11 cellular contexts compared by ENCODE assay signal in the genomic region with DNA sequence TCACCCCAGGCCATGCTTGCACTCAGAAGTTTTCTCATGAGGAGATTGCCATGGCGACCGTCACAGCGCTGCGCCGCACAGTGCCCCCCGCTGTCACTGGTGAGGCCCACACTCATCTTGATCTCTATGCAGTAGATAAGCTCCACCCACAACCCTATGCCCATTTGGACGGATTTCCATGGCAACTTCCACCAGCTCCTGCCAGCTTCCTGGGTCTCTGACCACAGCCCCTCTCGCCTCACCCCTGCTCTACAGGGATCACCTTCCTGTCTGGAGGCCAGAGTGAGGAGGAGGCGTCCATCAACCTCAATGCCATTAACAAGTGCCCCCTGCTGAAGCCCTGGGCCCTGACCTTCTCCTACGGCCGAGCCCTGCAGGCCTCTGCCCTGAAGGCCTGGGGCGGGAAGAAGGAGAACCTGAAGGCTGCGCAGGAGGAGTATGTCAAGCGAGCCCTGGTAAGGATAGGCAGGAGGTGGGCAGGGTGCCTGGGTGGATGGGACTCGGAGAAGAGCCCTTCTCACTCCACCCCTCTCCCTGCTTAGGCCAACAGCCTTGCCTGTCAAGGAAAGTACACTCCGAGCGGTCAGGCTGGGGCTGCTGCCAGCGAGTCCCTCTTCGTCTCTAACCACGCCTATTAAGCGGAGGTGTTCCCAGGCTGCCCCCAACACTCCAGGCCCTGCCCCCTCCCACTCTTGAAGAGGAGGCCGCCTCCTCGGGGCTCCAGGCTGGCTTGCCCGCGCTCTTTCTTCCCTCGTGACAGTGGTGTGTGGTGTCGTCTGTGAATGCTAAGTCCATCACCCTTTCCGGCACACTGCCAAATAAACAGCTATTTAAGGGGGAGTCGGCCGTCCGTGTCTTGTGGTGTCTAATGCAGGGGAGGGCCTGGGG. TPM values are rescaled to one million over a fixed set of nuclear protein-coding genes. Genes with fewer than 3 reads are reported as not detected.
DNase-seq lines count a peak whose midpoint lies in the region; ATAC-seq, FAIRE-seq and TF ChIP-seq lines count a peak whose summit lies in the region.
"Had no signal": no experiment of that assay in that cellular context is flagged by ENCODE, and none has a peak within 500 bp of the region (broad histone marks: within the 10 kb centered on the region; RNA-seq: fewer than 3 reads in every experiment).

No MANE protein-coding gene starts in this region.

- 93% methylated on average over 31 of the region's 31 CpGs for WGBS in HepG2 (ENCODE audit: low lambda C conversion rate)
- WGBS in right lobe of liver (ENCODE audit: insufficient coverage, low coverage, low lambda C conversion rate, missing lambda C conversion rate) = 75% methylated on average over 18 of the region's 31 CpGs

- H3K9me3 ChIP-seq in HepG2 (ENCODE audit: low read length) (no peaks in the 10 kb centered on the region), right lobe of liver (no peaks in the 10 kb centered on the region), vagina (no peaks in the 10 kb centered on the region)

- BruUV-seq in HepG2 (replicated peaks; lab: Mats Ljungman, UMichigan) = no TSS peak

- H3K27me3 ChIP-seq in HepG2 (ENCODE audit: control insufficient read depth in 1 of 2, insufficient read depth in 2 of 2, low read length in 2 of 2) (peaks cover 0 to 2% of the 10 kb centered on the region in 2 experiments; a peak in 1 of 5 replicates), right lobe of liver (no peaks in the 10 kb centered on the region), vagina (no peaks in the 10 kb centered on the region)

- H4K20me1 ChIP-seq in HepG2 (ENCODE audit: insufficient read depth, low read length) = peaks cover 71% of the 10 kb centered on the region

- TF ChIP-seq POLR2A in HepG2 (IDR thresholded peaks at IDR 0.05; ENCODE audit: insufficient read depth in 1 of 2, low read depth in 2 of 2, low read length in 2 of 2) (no peak), right lobe of liver (IDR thresholded peaks at IDR 0.05) (no peak), vagina (IDR thresholded peaks at IDR 0.05) (no peak)

- POLR2A ChIA-PET in HepG2 (lab: Yijun Ruan, JAX) = interaction anchor here (0.6 to 9.1 kb wide), 3 partner anchors 9 to 42 kb away, joined by 3 to 120 read pairs (median 3); a partner anchor contains a TSS

- no peak for FAIRE-seq in HepG2 (lab: Jason Lieb, UNC)

- TF ChIP-seq EP300 in HepG2 (IDR thresholded peaks at IDR 0.05; ENCODE audit: low read depth in 2 of 2, low read length in 2 of 2) (no peak), HepG2 (CRISPR knock-in tag; IDR thresholded peaks at IDR 0.05; ENCODE audit: borderline replicate concordance) (no peak)

- H3K79me2 ChIP-seq in HepG2 (ENCODE audit: insufficient read depth, low read length) = peaks cover 41% of the 10 kb centered on the region

- peak overlapping the region; percentile 99 for H3K4me2 ChIP-seq in HepG2 (ENCODE audit: low read depth, low read length)

- H3K27ac ChIP-seq in HepG2 (ENCODE audit: extremely low read length, insufficient read depth, low read length) (no peak overlapping the region), right lobe of liver (no peak overlapping the region), vagina (peak overlapping the region; percentile 57)
- H3K27ac ChIP-seq: HL-60 had no signal

- H3K4me1 ChIP-seq in HepG2 (ENCODE audit: insufficient read depth, low read length) = peaks cover 59% of the 10 kb centered on the region
- peaks cover 0 to 40% (median 4%) of the 10 kb centered on the region in 4 donors for H3K4me1 ChIP-seq in right lobe of liver
- peaks cover 45% of the 10 kb centered on the region for H3K4me1 ChIP-seq in vagina

- DNase-seq in HepG2 (ENCODE audit: low spot score) = no peak
- no peak for DNase-seq in right lobe of liver
- no peak for DNase-seq in astrocyte of the spinal cord (ENCODE audit: low read depth, low spot score)
- peak; percentile 65 for DNase-seq in medulla oblongata (ENCODE audit: extremely low spot score)
- no peak for DNase-seq in vagina (ENCODE audit: extremely low spot score in 2 of 2)
- no peak for DNase-seq in GM19238 (ENCODE audit: insufficient read length, low spot score)
- no peak for DNase-seq in NCI-H69 (lab: John Stamatoyannopoulos, UW)
- DNase-seq: NCI-H2171 had no signal

- H3K36me3 ChIP-seq in HepG2 (replicated peaks in 1 of 2; ENCODE audit: control insufficient read depth in 1 of 2, insufficient read depth in 2 of 2, low read length in 2 of 2) (peaks cover 35 to 57% of the 10 kb centered on the region in 2 experiments), right lobe of liver (peaks cover 15 to 53% (median 31%) of the 10 kb centered on the region in 4 donors), vagina (peaks cover 0 to 58% of the 10 kb centered on the region in 2 donors)

- H2AFZ ChIP-seq in HepG2 (ENCODE audit: low read length) = no peak overlapping the region

- no peak for TF ChIP-seq RAD21 in HepG2 (CRISPR knock-in tag; IDR thresholded peaks at IDR 0.05)

- CTCF ChIA-PET in HepG2 (lab: Yijun Ruan, JAX; ENCODE audit: low intra/inter-chr PET ratio, low total read pairs) = interaction anchor here (1.2 to 2.2 kb wide), 2 partner anchors 22 to 23 kb away, joined by 4 to 9 read pairs; a partner anchor contains a TSS

- TF ChIP-seq CTCF in HepG2 (CRISPR knock-in tag; IDR thresholded peaks at IDR 0.05) = no peak
- TF ChIP-seq CTCF in right lobe of liver (IDR thresholded peaks at IDR 0.05) = no peak
- TF ChIP-seq CTCF in astrocyte of the spinal cord (IDR thresholded peaks at IDR 0.05; ENCODE audit: low read depth, low read length) = no peak
- TF ChIP-seq CTCF in vagina (IDR thresholded peaks at IDR 0.05) = no peak

- ATAC-seq in HepG2 = no peak
- no peak for ATAC-seq in right lobe of liver
- no peak for ATAC-seq in HG03196 (IDR thresholded peaks at IDR 0.05; ENCODE audit: unreplicated experiment)

- intact Hi-C loops in HepG2 (cut with micrococcal nuclease; ENCODE audit: unreplicated experiment) = loop anchor here (5.0 kb wide), 1 partner anchor 677 kb away; a partner anchor contains a TSS
- intact Hi-C loops in right lobe of liver (cut with DNase I) = no loop called here
- intact Hi-C loops in vagina (cut with DNase I) = loop anchor here (5.0 to 10.0 kb wide), 2 partner anchors 258 to 335 kb away; a partner anchor contains a TSS

- H3K9ac ChIP-seq in HepG2 (ENCODE audit: insufficient read depth, low read depth, low read length) = no peak overlapping the region

- in situ Hi-C loops in HepG2 (cut with HindIII; ENCODE audit: extremely low pct_ligation_motif_present, low pct_unique_long_range_greater_than_20kb) = no loop called here
- in situ Hi-C loops in astrocyte of the spinal cord (cut with HindIII; ENCODE audit: low sequenced_read_pairs) = no loop called here

- H3K4me3 ChIP-seq in HepG2 (replicated peaks in 1 of 3; ENCODE audit: insufficient read depth in 1 of 3, low read depth in 2 of 3, low read length in 3 of 3) = peak overlapping the region in 1 of 3 experiments; percentile 47; a peak in 1 of 6 replicates
- H3K4me3 ChIP-seq in right lobe of liver = no peak overlapping the region
- H3K4me3 ChIP-seq in astrocyte of the spinal cord (ENCODE audit: low read depth, low read length) = peak overlapping the region; percentile 4
- H3K4me3 ChIP-seq in vagina = no peak overlapping the region
- H3K4me3 ChIP-seq: lung had no signal

RNA-seq across cellular contexts. Expression of a gene that starts 4.3 kb away (rescaled TPM):
- total RNA-seq in HepG2 (2016; rRNA removed; fragmentation: Illumina TruSeq; extraction: Trizol) (925 and 999 TPM in 2 replicates), right lobe of liver (100 to 1,000 TPM; 113 to 580 (median 345) TPM), vagina (810 TPM)
- total RNA-seq in HepG2 (2016; cell fraction: cytosol; rRNA removed; fragmentation: Illumina TruSeq; extraction: Trizol; ENCODE audit: low read depth) = 363 and 383 TPM in 2 replicates
- 919 and 949 TPM in 2 replicates for total RNA-seq in HepG2 (2016; cell fraction: insoluble cytoplasmic fraction; rRNA removed; fragmentation: Illumina TruSeq; extraction: Trizol)
- 400 and 482 TPM in 2 replicates for total RNA-seq in HepG2 (2016; cell fraction: membrane; rRNA removed; fragmentation: Illumina TruSeq; extraction: Trizol)
- 406 and 421 TPM in 2 replicates for total RNA-seq in HepG2 (2016; cell fraction: nucleus; rRNA removed; fragmentation: Illumina TruSeq; extraction: Trizol)
- 1,884 and 1,912 TPM in 2 replicates for polyA plus RNA-seq in HepG2 (2011; rRNA removed)
- 1,982 and 2,786 TPM in 2 replicates for polyA plus RNA-seq in HepG2 (2011; cell fraction: cytosol; rRNA removed)
- 1,265 and 1,338 TPM in 2 replicates for polyA plus RNA-seq in HepG2 (2011; cell fraction: nucleus; rRNA removed)
- 2,541 and 2,865 TPM in 2 replicates for polyA plus RNA-seq in HepG2 (2012)
- polyA plus RNA-seq in HepG2 (2016; cell fraction: cytosol; fragmentation: Illumina TruSeq; extraction: Trizol; ENCODE audit: low read depth) = 565 and 614 TPM in 2 replicates
- 1,258 and 1,452 TPM in 2 replicates for polyA plus RNA-seq in HepG2 (2016; cell fraction: insoluble cytoplasmic fraction; fragmentation: Illumina TruSeq; extraction: Trizol; ENCODE audit: low read depth)
- polyA plus RNA-seq in HepG2 (2016; cell fraction: membrane; fragmentation: Illumina TruSeq; extraction: Trizol; ENCODE audit: low read depth) = 559 and 571 TPM in 2 replicates
- 791 and 794 TPM in 2 replicates for polyA plus RNA-seq in HepG2 (2016; cell fraction: nucleus; fragmentation: Illumina TruSeq; extraction: Trizol; ENCODE audit: insufficient read depth, low read depth)
- polyA minus RNA-seq in HepG2 (2011; rRNA and poly(A)+ RNA removed; ENCODE audit: low replicate concordance) = 1,277 and 3,284 TPM in 2 replicates
- 1,933 and 2,188 TPM in 2 replicates for polyA minus RNA-seq in HepG2 (2011; cell fraction: cytosol; rRNA and poly(A)+ RNA removed)
- 380 and 520 TPM in 2 replicates for polyA minus RNA-seq in HepG2 (2011; cell fraction: nucleus; rRNA and poly(A)+ RNA removed)

RNA-seq across cellular contexts. Expression of a gene that starts 6.0 kb away (rescaled TPM):
- total RNA-seq in HepG2 (2016; rRNA removed; fragmentation: Illumina TruSeq; extraction: Trizol) (176 and 177 TPM in 2 replicates), right lobe of liver (10 to 100 TPM; 43.1 to 59.7 (median 47.0) TPM), vagina (60.4 TPM)
- 65.7 and 77.2 TPM in 2 replicates for total RNA-seq in HepG2 (2016; cell fraction: cytosol; rRNA removed; fragmentation: Illumina TruSeq; extraction: Trizol; ENCODE audit: low read depth)
- 171 and 181 TPM in 2 replicates for total RNA-seq in HepG2 (2016; cell fraction: insoluble cytoplasmic fraction; rRNA removed; fragmentation: Illumina TruSeq; extraction: Trizol)
- total RNA-seq in HepG2 (2016; cell fraction: membrane; rRNA removed; fragmentation: Illumina TruSeq; extraction: Trizol) = 128 and 142 TPM in 2 replicates
- total RNA-seq in HepG2 (2016; cell fraction: nucleus; rRNA removed; fragmentation: Illumina TruSeq; extraction: Trizol) = 74.9 and 87.3 TPM in 2 replicates
- 220 and 272 TPM in 2 replicates for polyA plus RNA-seq in HepG2 (2011; rRNA removed)
- 258 and 302 TPM in 2 replicates for polyA plus RNA-seq in HepG2 (2011; cell fraction: cytosol; rRNA removed)
- polyA plus RNA-seq in HepG2 (2011; cell fraction: nucleus; rRNA removed) = 210 and 223 TPM in 2 replicates
- 137 and 191 TPM in 2 replicates for polyA plus RNA-seq in HepG2 (2012)
- polyA plus RNA-seq in HepG2 (2016; cell fraction: cytosol; fragmentation: Illumina TruSeq; extraction: Trizol; ENCODE audit: low read depth) = 74.4 and 81.5 TPM in 2 replicates
- polyA plus RNA-seq in HepG2 (2016; cell fraction: insoluble cytoplasmic fraction; fragmentation: Illumina TruSeq; extraction: Trizol; ENCODE audit: low read depth) = 211 and 227 TPM in 2 replicates
- polyA plus RNA-seq in HepG2 (2016; cell fraction: membrane; fragmentation: Illumina TruSeq; extraction: Trizol; ENCODE audit: low read depth) = 119 and 131 TPM in 2 replicates
- 198 and 202 TPM in 2 replicates for polyA plus RNA-seq in HepG2 (2016; cell fraction: nucleus; fragmentation: Illumina TruSeq; extraction: Trizol; ENCODE audit: insufficient read depth, low read depth)
- 448 and 594 TPM in 2 replicates for polyA minus RNA-seq in HepG2 (2011; rRNA and poly(A)+ RNA removed; ENCODE audit: low replicate concordance)
- polyA minus RNA-seq in HepG2 (2011; cell fraction: cytosol; rRNA and poly(A)+ RNA removed) = 140 and 151 TPM in 2 replicates
- 46.2 and 53.8 TPM in 2 replicates for polyA minus RNA-seq in HepG2 (2011; cell fraction: nucleus; rRNA and poly(A)+ RNA removed)

RNA-seq across cellular contexts. Expression of a gene that starts 21.9 kb away (rescaled TPM):
- total RNA-seq in HepG2 (2016; rRNA removed; fragmentation: Illumina TruSeq; extraction: Trizol) (0.24 TPM in 1 of 2 replicates, not detected in the other), right lobe of liver (under 1 TPM; 0.37 to 0.68 (median 0.42) TPM), vagina (6.4 TPM)
- 0.09 and 0.20 TPM in 2 replicates for total RNA-seq in HepG2 (2016; cell fraction: cytosol; rRNA removed; fragmentation: Illumina TruSeq; extraction: Trizol; ENCODE audit: low read depth)
- total RNA-seq in HepG2 (2016; cell fraction: insoluble cytoplasmic fraction; rRNA removed; fragmentation: Illumina TruSeq; extraction: Trizol) = 0.16 and 0.37 TPM in 2 replicates
- 0.21 and 0.22 TPM in 2 replicates for total RNA-seq in HepG2 (2016; cell fraction: membrane; rRNA removed; fragmentation: Illumina TruSeq; extraction: Trizol)
- total RNA-seq in HepG2 (2016; cell fraction: nucleus; rRNA removed; fragmentation: Illumina TruSeq; extraction: Trizol) = 0.25 and 0.47 TPM in 2 replicates
- polyA plus RNA-seq in HepG2 (2011; rRNA removed) = 0.42 and 0.51 TPM in 2 replicates
- polyA plus RNA-seq in HepG2 (2011; cell fraction: cytosol; rRNA removed) = 0.08 and 0.24 TPM in 2 replicates
- polyA plus RNA-seq in HepG2 (2011; cell fraction: nucleus; rRNA removed) = 1.6 and 1.8 TPM in 2 replicates
- polyA plus RNA-seq in HepG2 (2012) = 0.36 and 0.44 TPM in 2 replicates
- 0.35 and 0.51 TPM in 2 replicates for polyA plus RNA-seq in HepG2 (2016; cell fraction: cytosol; fragmentation: Illumina TruSeq; extraction: Trizol; ENCODE audit: low read depth)
- 0.25 and 0.34 TPM in 2 replicates for polyA plus RNA-seq in HepG2 (2016; cell fraction: insoluble cytoplasmic fraction; fragmentation: Illumina TruSeq; extraction: Trizol; ENCODE audit: low read depth)
- polyA plus RNA-seq in HepG2 (2016; cell fraction: membrane; fragmentation: Illumina TruSeq; extraction: Trizol; ENCODE audit: low read depth) = 0.39 and 0.63 TPM in 2 replicates
- 0.78 and 1.4 TPM in 2 replicates for polyA plus RNA-seq in HepG2 (2016; cell fraction: nucleus; fragmentation: Illumina TruSeq; extraction: Trizol; ENCODE audit: insufficient read depth, low read depth)
- polyA minus RNA-seq in HepG2 (2011; rRNA and poly(A)+ RNA removed; ENCODE audit: low replicate concordance) = 1.1 TPM in 1 of 2 replicates, not detected in the other
- polyA minus RNA-seq in HepG2 (2011; cell fraction: cytosol; rRNA and poly(A)+ RNA removed) = not detected in 2 replicates
- polyA minus RNA-seq in HepG2 (2011; cell fraction: nucleus; rRNA and poly(A)+ RNA removed) = 0.39 and 0.62 TPM in 2 replicates

RNA-seq across cellular contexts. Expression of a gene that starts 26.2 kb away (rescaled TPM):
- total RNA-seq in HepG2 (2016; rRNA removed; fragmentation: Illumina TruSeq; extraction: Trizol) (4.8 and 5.4 TPM in 2 replicates), right lobe of liver (10 to 100 TPM; 13.5 to 46.5 (median 21.9) TPM), vagina (116 TPM)
- total RNA-seq in HepG2 (2016; cell fraction: cytosol; rRNA removed; fragmentation: Illumina TruSeq; extraction: Trizol; ENCODE audit: low read depth) = 15.6 and 18.9 TPM in 2 replicates
- total RNA-seq in HepG2 (2016; cell fraction: insoluble cytoplasmic fraction; rRNA removed; fragmentation: Illumina TruSeq; extraction: Trizol) = 3.6 and 7.4 TPM in 2 replicates
- total RNA-seq in HepG2 (2016; cell fraction: membrane; rRNA removed; fragmentation: Illumina TruSeq; extraction: Trizol) = 16.8 and 17.0 TPM in 2 replicates
- 3.7 and 3.9 TPM in 2 replicates for total RNA-seq in HepG2 (2016; cell fraction: nucleus; rRNA removed; fragmentation: Illumina TruSeq; extraction: Trizol)
- polyA plus RNA-seq in HepG2 (2011; rRNA removed) = 47.0 and 63.6 TPM in 2 replicates
- 39.4 and 54.7 TPM in 2 replicates for polyA plus RNA-seq in HepG2 (2011; cell fraction: cytosol; rRNA removed)
- 83.9 and 94.9 TPM in 2 replicates for polyA plus RNA-seq in HepG2 (2011; cell fraction: nucleus; rRNA removed)
- polyA plus RNA-seq in HepG2 (2012) = 69.8 and 96.9 TPM in 2 replicates
- polyA plus RNA-seq in HepG2 (2016; cell fraction: cytosol; fragmentation: Illumina TruSeq; extraction: Trizol; ENCODE audit: low read depth) = 32.9 and 34.4 TPM in 2 replicates
- polyA plus RNA-seq in HepG2 (2016; cell fraction: insoluble cytoplasmic fraction; fragmentation: Illumina TruSeq; extraction: Trizol; ENCODE audit: low read depth) = 7.4 and 9.0 TPM in 2 replicates
- 23.4 and 24.5 TPM in 2 replicates for polyA plus RNA-seq in HepG2 (2016; cell fraction: membrane; fragmentation: Illumina TruSeq; extraction: Trizol; ENCODE audit: low read depth)
- 12.2 and 14.9 TPM in 2 replicates for polyA plus RNA-seq in HepG2 (2016; cell fraction: nucleus; fragmentation: Illumina TruSeq; extraction: Trizol; ENCODE audit: insufficient read depth, low read depth)
- polyA minus RNA-seq in HepG2 (2011; rRNA and poly(A)+ RNA removed; ENCODE audit: low replicate concordance) = 4.9 and 32.0 TPM in 2 replicates
- polyA minus RNA-seq in HepG2 (2011; cell fraction: cytosol; rRNA and poly(A)+ RNA removed) = 14.5 and 16.8 TPM in 2 replicates
- 7.6 and 11.2 TPM in 2 replicates for polyA minus RNA-seq in HepG2 (2011; cell fraction: nucleus; rRNA and poly(A)+ RNA removed)

RNA-seq across cellular contexts. Expression of a gene that starts 38.7 kb away (rescaled TPM):
- not detected in 2 replicates for total RNA-seq in HepG2 (2016; rRNA removed; fragmentation: Illumina TruSeq; extraction: Trizol)
- total RNA-seq in HepG2 (2016; cell fraction: cytosol; rRNA removed; fragmentation: Illumina TruSeq; extraction: Trizol; ENCODE audit: low read depth) = not detected in 2 replicates
- total RNA-seq in HepG2 (2016; cell fraction: insoluble cytoplasmic fraction; rRNA removed; fragmentation: Illumina TruSeq; extraction: Trizol) = not detected in 2 replicates
- total RNA-seq in HepG2 (2016; cell fraction: membrane; rRNA removed; fragmentation: Illumina TruSeq; extraction: Trizol) = not detected in 2 replicates
- total RNA-seq in HepG2 (2016; cell fraction: nucleus; rRNA removed; fragmentation: Illumina TruSeq; extraction: Trizol) = not detected in 2 replicates
- polyA plus RNA-seq in HepG2 (2011; rRNA removed) = 0.24 TPM in 1 of 2 replicates, not detected in the other
- polyA plus RNA-seq in HepG2 (2011; cell fraction: cytosol; rRNA removed) = not detected in 2 replicates
- polyA plus RNA-seq in HepG2 (2011; cell fraction: nucleus; rRNA removed) = 0.10 and 0.54 TPM in 2 replicates
- not detected in 2 replicates for polyA plus RNA-seq in HepG2 (2012)
- polyA plus RNA-seq in HepG2 (2016; cell fraction: cytosol; fragmentation: Illumina TruSeq; extraction: Trizol; ENCODE audit: low read depth) = not detected in 2 replicates
- not detected in 2 replicates for polyA plus RNA-seq in HepG2 (2016; cell fraction: insoluble cytoplasmic fraction; fragmentation: Illumina TruSeq; extraction: Trizol; ENCODE audit: low read depth)
- polyA plus RNA-seq in HepG2 (2016; cell fraction: membrane; fragmentation: Illumina TruSeq; extraction: Trizol; ENCODE audit: low read depth) = not detected in 2 replicates
- polyA plus RNA-seq in HepG2 (2016; cell fraction: nucleus; fragmentation: Illumina TruSeq; extraction: Trizol; ENCODE audit: insufficient read depth, low read depth) = not detected in 2 replicates
- polyA minus RNA-seq in HepG2 (2011; rRNA and poly(A)+ RNA removed; ENCODE audit: low replicate concordance) = 0.72 TPM in 1 of 2 replicates, not detected in the other
- polyA minus RNA-seq in HepG2 (2011; cell fraction: cytosol; rRNA and poly(A)+ RNA removed) = not detected in 2 replicates
- polyA minus RNA-seq in HepG2 (2011; cell fraction: nucleus; rRNA and poly(A)+ RNA removed) = not detected in 2 replicates
- not detected for total RNA-seq in right lobe of liver
- total RNA-seq in vagina = 0.98 TPM

Comparison
In these comparisons a context has a peak if more than half of its experiments do, and no peak if none do; other contexts are left out.
1. intact Hi-C loops: an anchor here in HepG2 (5.0 kb wide) and vagina (5.0 to 10.0 kb wide); none called in right lobe of liver.